ENCODE assay signal across 8 cellular contexts in genomic region chr15:63599401-63600000, GRCh38. TPM values are rescaled to one million over a fixed set of nuclear protein-coding genes. Genes with fewer than 3 reads are reported as not detected.
A peak's percentile ranks its signal among the peaks of the same experiment; 100 is the strongest.
DNase-seq lines count a peak whose midpoint lies in the region; ATAC-seq and TF ChIP-seq lines count a peak whose summit lies in the region.

No MANE protein-coding gene starts in this region.

- H3K27ac ChIP-seq in adrenal gland, result peak overlapping the region in 4 of 5 donors; percentile 89 to 99 (median 92)
- peak overlapping the region; percentile 90 for H3K27ac ChIP-seq in psoas muscle

- H3K9me3 ChIP-seq in adrenal gland (replicated peaks in 1 of 3), result no peaks in the 10 kb centered on the region
- no peaks in the 10 kb centered on the region for H3K9me3 ChIP-seq in psoas muscle

- 25 to 32% (median 29%) methylated on average over 11 to 19 of the region's 19 CpGs for WGBS in adrenal gland, 4 donors
- WGBS in psoas muscle, 3 donors, result 28 to 35% (median 34%) methylated on average over 18 to 19 of the region's 19 CpGs

- H3K36me3 ChIP-seq in adrenal gland (replicated peaks in 1 of 2) (no peaks in the 10 kb centered on the region), psoas muscle (ENCODE audit: insufficient read depth in 1 of 2, low read depth in 1 of 2) (no peaks in the 10 kb centered on the region)

- H3K27me3 ChIP-seq in adrenal gland, result no peaks in the 10 kb centered on the region
- H3K27me3 ChIP-seq in psoas muscle (ENCODE audit: insufficient read depth in 3 of 3, low read length in 2 of 3), result no peaks in the 10 kb centered on the region

- intact Hi-C loops in adrenal gland (cut with DNase I), result loop anchor here (5.0 kb wide), 2 partner anchors 107 to 127 kb away; no protein-coding TSS in a partner anchor
- intact Hi-C loops in left cardiac atrium (cut with DNase I), result loop anchor here in 1 of 2 donors (2.0 to 10.0 kb wide), 4 partner anchors 95 to 315 kb away; partner anchors contain the start of gene USP3
- intact Hi-C loops in psoas muscle (cut with DNase I), result loop anchor here (1.0 to 5.0 kb wide), 4 partner anchors 92 to 132 kb away; partner anchors contain the start of gene USP3 (in 1 of the 2)

- ATAC-seq in left cardiac atrium, result peak; percentile 36 to 44
- peak; percentile 50 to 73 (median 58) for ATAC-seq in psoas muscle
- ATAC-seq in GM18861 (IDR thresholded peaks at IDR 0.05; ENCODE audit: unreplicated experiment), result no peak
- no peak for ATAC-seq in GM18511 (IDR thresholded peaks at IDR 0.05; ENCODE audit: unreplicated experiment)

- TF ChIP-seq CTCF in adrenal gland (IDR thresholded peaks at IDR 0.05) (peak; percentile 66 to 85 (median 79)), psoas muscle (IDR thresholded peaks at IDR 0.05) (peak; percentile 67)

- TF ChIP-seq POLR2A in GM15510 (IDR thresholded peaks at IDR 0.05; ENCODE audit: borderline replicate concordance, extremely low read depth, insufficient read length) (peak; percentile 31), adrenal gland (IDR thresholded peaks at IDR 0.05) (peak in 1 of 2 donors; percentile 51)

- peaks cover 9 to 19% of the 10 kb centered on the region in 2 donors for H3K4me1 ChIP-seq in adrenal gland (replicated peaks in 1 of 2)
- H3K4me1 ChIP-seq in psoas muscle, result peaks cover 50% of the 10 kb centered on the region

- H3K4me3 ChIP-seq in adrenal gland, result peak overlapping the region in 3 of 4 donors; percentile 13 to 86 (median 78)
- H3K4me3 ChIP-seq in psoas muscle, result peak overlapping the region; percentile 90

- DNase-seq in AG20443 (ENCODE audit: low spot score) (peak; percentile 77), OCI-M1 (lab: John Stamatoyannopoulos, UW) (peak; percentile 59), adrenal gland (peak; percentile 77 to 88 (median 81)), left cardiac atrium (peak; percentile 66), psoas muscle (peak; percentile 66 to 85)

RNA-seq across cellular contexts. Expression of gene FBXL22, which starts 2.3 kb away (rescaled TPM):
- total RNA-seq in adrenal gland, result under 1 TPM in 7 of 8 donors, not detected in 1; 0.42 to 0.93 (median 0.78) TPM
- polyA plus RNA-seq in adrenal gland, result 1 to 10 TPM in 2 of 3 donors, under 1 TPM in 1; 0.37 to 5.9 (median 1.0) TPM
- 10 to 100 TPM; 14.9 to 24.2 TPM for total RNA-seq in left cardiac atrium
- total RNA-seq in psoas muscle, result 1 to 10 TPM in 1 of 4 donors, under 1 TPM in 3; 0.27 to 6.6 (median 0.63) TPM
- polyA plus RNA-seq in psoas muscle, result under 1 TPM; 0.17 to 0.66 (median 0.35) TPM

Comparison
In these comparisons a context has a peak if more than half of its experiments do, and no peak if none do; other contexts are left out.
1. ATAC-seq: peak in left cardiac atrium (2 of 2) and psoas muscle (4 of 4); none in GM18861 (single experiment) and GM18511 (single experiment).
2. Peak in every context shown above with its lines, with median percentiles within 50 percentile points of each other: DNase-seq.